In the genomic region with DNA sequence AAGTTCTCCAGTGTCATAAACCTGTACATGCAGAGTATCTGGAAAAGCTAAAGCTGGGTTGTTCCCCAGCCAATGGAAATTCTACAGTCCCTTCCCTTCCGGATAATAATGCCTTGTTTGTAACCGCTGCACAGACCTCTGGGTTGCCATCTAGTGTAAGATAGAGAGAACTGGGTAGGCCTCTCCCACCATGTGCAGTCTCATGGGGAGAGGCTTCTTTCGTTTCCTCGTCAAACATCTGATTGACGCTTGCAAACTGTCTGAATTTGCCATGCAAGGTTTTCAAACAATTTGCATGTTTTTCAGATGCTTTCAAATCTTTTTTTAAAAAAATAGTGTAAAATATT, we compare ENCODE assay signal across 9 cellular contexts. TPM values are rescaled to one million over a fixed set of nuclear protein-coding genes. Genes with fewer than 3 reads are reported as not detected.
DNase-seq lines count a peak whose midpoint lies in the region; ATAC-seq and TF ChIP-seq lines count a peak whose summit lies in the region.
"Not testable (repeated sequence)": the region's sequence is repeated elsewhere in the genome, so short reads cannot be mapped to it uniquely, and the experiment has no call there.
"Had no signal": no experiment of that assay in that cellular context is flagged by ENCODE, and none has a peak within 500 bp of the region (broad histone marks: within the 10 kb centered on the region; RNA-seq: fewer than 3 reads in every experiment).

No MANE protein-coding gene starts in this region.

- not testable (repeated sequence) for H2AFZ ChIP-seq in HCT116 (ENCODE audit: low read depth, low read length, poor library complexity, severe bottlenecking)

- RAD21 ChIA-PET in HCT116 (lab: Charles Lee; ENCODE audit: low non-redundant PET in 1 of 2, low total read pairs in 2 of 2, uncharacterized antibody in 2 of 2, unreplicated experiment in 2 of 2): not testable (repeated sequence)

- TF ChIP-seq CTCF in HCT116 (IDR thresholded peaks at IDR 0.05 in 2 of 3, conservative IDR thresholded peaks at IDR 0.05 in 1 of 3; ENCODE audit: borderline replicate concordance in 1 of 3, insufficient read depth in 1 of 3, low read depth in 2 of 3, low read length in 2 of 3); thoracic aorta (IDR thresholded peaks at IDR 0.05): not testable (repeated sequence)

- CTCF ChIA-PET in HCT116 (lab: Charles Lee): not testable (repeated sequence)

- not testable (repeated sequence) for H3K27ac Mint-ChIP-seq in activated naive CD8-positive, alpha-beta T cell treated with anti-CD3 and anti-CD28 coated beads, Interleukin-2, amount 10 ng/mL, durations not matched to agents 7 days and 5 days

- H3K36me3 ChIP-seq in HCT116 (ENCODE audit: control insufficient read depth in 1 of 2, insufficient read depth in 2 of 2, low read length in 2 of 2); thoracic aorta: not testable (repeated sequence)

- H3K4me1 Mint-ChIP-seq in activated naive CD8-positive, alpha-beta T cell treated with anti-CD3 and anti-CD28 coated beads, Interleukin-2, amount 10 ng/mL, durations not matched to agents 7 days and 5 days: not testable (repeated sequence)

- intact Hi-C loops in HCT116 (cut with micrococcal nuclease): not testable (repeated sequence)

- ATAC-seq in GM18517 (IDR thresholded peaks at IDR 0.05; ENCODE audit: unreplicated experiment) (peak; percentile 80), GM19452 (IDR thresholded peaks at IDR 0.05; ENCODE audit: unreplicated experiment) (peak; percentile 81), HCT116 (peak; percentile 96), HG03066 (IDR thresholded peaks at IDR 0.05; ENCODE audit: low read depth, unreplicated experiment) (peak; percentile 78), HG03565 (IDR thresholded peaks at IDR 0.05; ENCODE audit: unreplicated experiment) (peak; percentile 67), left lobe of liver (peak; percentile 85), thoracic aorta (ENCODE audit: insufficient number of reproducible peaks, low FRiP score, low read depth) (peak; percentile 92)
- peak; percentile 96 for ATAC-seq in activated naive CD8-positive, alpha-beta T cell treated with anti-CD3 and anti-CD28 coated beads, Interleukin-2, amount 10 ng/mL, durations not matched to agents 7 days and 5 days (ENCODE audit: low read depth)

- DNase-seq in HCT116 (ENCODE audit: low read depth, low spot score); activated naive CD8-positive, alpha-beta T cell treated with anti-CD3 and anti-CD28 coated beads, Interleukin-2, amount 10 ng/mL, durations not matched to agents 7 days and 5 days; left lobe of liver (ENCODE audit: low spot score); thoracic aorta (ENCODE audit: low spot score): not testable (repeated sequence)

- POLR2A ChIA-PET in HCT116 (lab: Charles Lee); activated naive CD8-positive, alpha-beta T cell treated with anti-CD3 and anti-CD28 coated beads, Interleukin-2, amount 10 ng/mL, durations not matched to agents 7 days and 5 days (lab: Charles Lee): not testable (repeated sequence)

- H3K27me3 Mint-ChIP-seq in activated naive CD8-positive, alpha-beta T cell treated with anti-CD3 and anti-CD28 coated beads, Interleukin-2, amount 10 ng/mL, durations not matched to agents 7 days and 5 days: not testable (repeated sequence)

- H3K36me3 Mint-ChIP-seq in activated naive CD8-positive, alpha-beta T cell treated with anti-CD3 and anti-CD28 coated beads, Interleukin-2, amount 10 ng/mL, durations not matched to agents 7 days and 5 days: not testable (repeated sequence)

- not testable (repeated sequence) for H3K9me3 ChIP-seq in HCT116 (ENCODE audit: control insufficient read depth in 1 of 2, insufficient read depth in 1 of 2, low read depth in 1 of 2, low read length in 2 of 2); thoracic aorta

- H3K4me3 ChIP-seq in HCT116 (replicated peaks in 1 of 2; ENCODE audit: low read depth in 1 of 2, low read length in 2 of 2); thoracic aorta: not testable (repeated sequence)

- not testable (repeated sequence) for H3K27me3 ChIP-seq in HCT116 (ENCODE audit: insufficient read depth, low read length); thoracic aorta (replicated peaks; ENCODE audit: insufficient read depth)

- not testable (repeated sequence) for H3K79me2 ChIP-seq in HCT116 (ENCODE audit: insufficient read depth, low read length)

- not testable (repeated sequence) for BruUV-seq in HCT116 (replicated peaks; lab: Mats Ljungman, UMichigan)

- H3K4me2 ChIP-seq in HCT116 (ENCODE audit: low read length): not testable (repeated sequence)

- TF ChIP-seq RAD21 in HCT116 (IDR thresholded peaks at IDR 0.05; ENCODE audit: low read depth): not testable (repeated sequence)

- H4K20me1 ChIP-seq in HCT116 (ENCODE audit: insufficient read depth): not testable (repeated sequence)

- not testable (repeated sequence) for H3K4me3 Mint-ChIP-seq in activated naive CD8-positive, alpha-beta T cell treated with anti-CD3 and anti-CD28 coated beads, Interleukin-2, amount 10 ng/mL, durations not matched to agents 7 days and 5 days

- TF ChIP-seq POLR2A in HCT116 (IDR thresholded peaks at IDR 0.05; ENCODE audit: borderline replicate concordance, extremely low read depth, insufficient read depth, insufficient read length): not testable (repeated sequence)

- H3K9ac ChIP-seq in HCT116 (ENCODE audit: low read length): not testable (repeated sequence)

- not testable (repeated sequence) for H3K4me1 ChIP-seq in HCT116 (ENCODE audit: control insufficient read depth in 1 of 2, insufficient read depth in 2 of 2, low read length in 2 of 2); thoracic aorta (ENCODE audit: control insufficient read depth in 1 of 2, low read depth in 2 of 2)

- H3K9me2 ChIP-seq in HCT116 (ENCODE audit: insufficient read depth): not testable (repeated sequence)

- H3K27ac ChIP-seq in HCT116 (ENCODE audit: low read depth, low read length); thoracic aorta: not testable (repeated sequence)

- not testable (repeated sequence) for H3K9me3 Mint-ChIP-seq in activated naive CD8-positive, alpha-beta T cell treated with anti-CD3 and anti-CD28 coated beads, Interleukin-2, amount 10 ng/mL, durations not matched to agents 7 days and 5 days

RNA-seq across cellular contexts. Expression of a gene that starts 0.7 kb away (rescaled TPM):
- total RNA-seq in HCT116 (2021; ENCODE audit: unreplicated experiment) (0.74 TPM), left lobe of liver (0.33 TPM), thoracic aorta (10 to 100 TPM; 17.8 to 47.0 TPM)
- 0.35 and 0.99 TPM in 2 replicates for polyA plus RNA-seq in HCT116 (2012)
- total RNA-seq in activated naive CD8-positive, alpha-beta T cell treated with anti-CD3 and anti-CD28 coated beads, Interleukin-2, amount 10 ng/mL, durations not matched to agents 7 days and 5 days: not detected
- total RNA-seq: cardiac septum had no signal

Comparison
In these comparisons a context has a peak if more than half of its experiments do, and no peak if none do; other contexts are left out.
1. RNA of a gene that starts 0.7 kb away (total RNA-seq): 17.8 to 47.0 TPM in thoracic aorta; 0.74 TPM in HCT116 (single experiment), 0.33 TPM in left lobe of liver (single experiment) and not detected in activated naive CD8-positive, alpha-beta T cell treated with anti-CD3 and anti-CD28 coated beads, Interleukin-2, amount 10 ng/mL, durations not matched to agents 7 days and 5 days; every median in the first group is over 10 times any median in the second.
2. Peak in every context shown above with its lines, with median percentiles within 50 percentile points of each other: ATAC-seq.